8 cellular contexts compared by ENCODE assay signal in genomic region chr11:19315511-19315910, GRCh38.
"Had no signal": no experiment of that assay in that cellular context is flagged by ENCODE, and none has a peak within 500 bp of the region (broad histone marks: within the 10 kb centered on the region; RNA-seq: fewer than 3 reads in every experiment).

No MANE protein-coding gene starts in this region.

- H2AFZ ChIP-seq: GM23338 had no signal

- H3K36me3 ChIP-seq: HAP-1 had no signal

- H3K4me1 ChIP-seq: HAP-1 had no signal

- H3K9me3 ChIP-seq: HAP-1 had no signal

- H3K4me3 ChIP-seq: GM23338, HAP-1 had no signal

- DNase-seq: GOT3, H7, H9, HCEC 1CT, HFFc6 had no signal

- H3K4me2 ChIP-seq: GM23338 had no signal

- ATAC-seq: GM23338, HCT116 had no signal
